ENCODE assay signal across 2 cellular contexts in the genomic region with DNA sequence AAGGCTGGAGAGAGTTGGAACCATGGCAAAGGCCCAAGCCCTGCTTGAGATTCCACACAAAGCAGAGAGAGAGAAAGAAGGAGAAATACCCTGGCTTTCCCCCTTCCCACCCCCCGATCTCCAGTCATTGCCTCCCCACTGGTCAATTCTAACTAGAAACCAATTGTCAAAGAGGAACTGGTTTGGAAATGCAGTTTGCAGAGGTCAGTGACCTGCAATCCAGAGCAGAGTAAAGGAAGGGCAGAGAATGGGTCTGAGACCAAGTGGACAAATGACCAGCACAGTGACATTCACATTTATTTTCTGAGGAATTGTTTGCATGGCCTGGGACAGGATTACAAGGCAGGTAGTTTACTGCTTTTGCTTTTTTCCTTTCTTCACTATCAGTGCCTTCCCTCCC.
TF ChIP-seq lines count a peak whose summit lies in the region.

No MANE protein-coding gene starts in this region.

TF ChIP-seq in HepG2, 621 proteins besides CTCF, POLR2A, EP300 and RAD21 (continues in another document):
- TF ChIP-seq ZIK1 (CRISPR knock-in tag; IDR thresholded peaks at IDR 0.05; ENCODE audit: borderline replicate concordance, low read depth) = no peak
- TF ChIP-seq, protein P1, sequence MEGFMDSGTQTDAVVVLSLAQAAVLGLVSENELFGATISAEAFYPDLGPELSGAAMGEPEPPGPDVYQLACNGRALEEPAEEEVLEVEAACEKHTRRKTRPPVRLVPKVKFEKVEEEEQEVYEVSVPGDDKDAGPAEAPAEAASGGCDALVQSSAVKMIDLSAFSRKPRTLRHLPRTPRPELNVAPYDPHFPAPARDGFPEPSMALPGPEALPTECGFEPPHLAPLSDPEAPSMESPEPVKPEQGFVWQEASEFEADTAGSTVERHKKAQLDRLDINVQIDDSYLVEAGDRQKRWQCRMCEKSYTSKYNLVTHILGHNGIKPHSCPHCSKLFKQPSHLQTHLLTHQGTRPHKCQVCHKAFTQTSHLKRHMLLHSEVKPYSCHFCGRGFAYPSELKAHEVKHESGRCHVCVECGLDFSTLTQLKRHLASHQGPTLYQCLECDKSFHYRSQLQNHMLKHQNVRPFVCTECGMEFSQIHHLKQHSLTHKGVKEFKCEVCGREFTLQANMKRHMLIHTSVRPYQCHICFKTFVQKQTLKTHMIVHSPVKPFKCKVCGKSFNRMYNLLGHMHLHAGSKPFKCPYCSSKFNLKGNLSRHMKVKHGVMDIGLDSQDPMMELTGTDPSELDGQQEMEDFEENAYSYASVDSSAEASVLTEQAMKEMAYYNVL (CRISPR knock-in tag; IDR thresholded peaks at IDR 0.05; ENCODE audit: borderline replicate concordance) = no peak
- no peak for TF ChIP-seq TCF7L2 (IDR thresholded peaks at IDR 0.05; ENCODE audit: low read depth, low read length)
- TF ChIP-seq, protein P2, sequence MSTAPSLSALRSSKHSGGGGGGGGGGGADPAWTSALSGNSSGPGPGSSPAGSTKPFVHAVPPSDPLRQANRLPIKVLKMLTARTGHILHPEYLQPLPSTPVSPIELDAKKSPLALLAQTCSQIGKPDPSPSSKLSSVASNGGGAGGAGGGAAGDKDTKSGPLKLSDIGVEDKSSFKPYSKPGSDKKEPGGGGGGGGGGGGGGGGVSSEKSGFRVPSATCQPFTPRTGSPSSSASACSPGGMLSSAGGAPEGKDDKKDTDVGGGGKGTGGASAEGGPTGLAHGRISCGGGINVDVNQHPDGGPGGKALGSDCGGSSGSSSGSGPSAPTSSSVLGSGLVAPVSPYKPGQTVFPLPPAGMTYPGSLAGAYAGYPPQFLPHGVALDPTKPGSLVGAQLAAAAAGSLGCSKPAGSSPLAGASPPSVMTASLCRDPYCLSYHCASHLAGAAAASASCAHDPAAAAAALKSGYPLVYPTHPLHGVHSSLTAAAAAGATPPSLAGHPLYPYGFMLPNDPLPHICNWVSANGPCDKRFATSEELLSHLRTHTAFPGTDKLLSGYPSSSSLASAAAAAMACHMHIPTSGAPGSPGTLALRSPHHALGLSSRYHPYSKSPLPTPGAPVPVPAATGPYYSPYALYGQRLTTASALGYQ (CRISPR knock-in tag; IDR thresholded peaks at IDR 0.05) = no peak
- no peak for TF ChIP-seq ZNF605 (CRISPR knock-in tag; IDR thresholded peaks at IDR 0.05)
- no peak for TF ChIP-seq ZNF468 (CRISPR knock-in tag; IDR thresholded peaks at IDR 0.05)
- no peak for TF ChIP-seq PHB2 (IDR thresholded peaks at IDR 0.05; ENCODE audit: partially characterized antibody)
- TF ChIP-seq, protein P3, sequence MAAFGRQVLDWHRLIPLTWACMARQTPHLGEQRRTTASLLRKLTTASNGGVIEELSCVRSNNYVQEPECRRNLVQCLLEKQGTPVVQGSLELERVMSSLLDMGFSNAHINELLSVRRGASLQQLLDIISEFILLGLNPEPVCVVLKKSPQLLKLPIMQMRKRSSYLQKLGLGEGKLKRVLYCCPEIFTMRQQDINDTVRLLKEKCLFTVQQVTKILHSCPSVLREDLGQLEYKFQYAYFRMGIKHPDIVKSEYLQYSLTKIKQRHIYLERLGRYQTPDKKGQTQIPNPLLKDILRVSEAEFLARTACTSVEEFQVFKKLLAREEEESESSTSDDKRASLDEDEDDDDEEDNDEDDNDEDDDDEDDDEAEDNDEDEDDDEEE (CRISPR knock-in tag; IDR thresholded peaks at IDR 0.05) = no peak
- no peak for TF ChIP-seq ZSCAN31 (CRISPR knock-in tag; IDR thresholded peaks at IDR 0.05; ENCODE audit: low read depth)
- TF ChIP-seq ZNF674 (CRISPR knock-in tag; IDR thresholded peaks at IDR 0.05; ENCODE audit: low read depth) = no peak
- TF ChIP-seq REL (CRISPR knock-in tag; conservative IDR thresholded peaks at IDR 0.05) = no peak
- TF ChIP-seq DZIP1 (CRISPR knock-in tag; IDR thresholded peaks at IDR 0.05) = no peak
- no peak for TF ChIP-seq ZBTB4 (CRISPR knock-in tag; IDR thresholded peaks at IDR 0.05; ENCODE audit: borderline replicate concordance)
- TF ChIP-seq SMARCE1 (IDR thresholded peaks at IDR 0.05; ENCODE audit: borderline replicate concordance) = no peak

TF ChIP-seq in endothelial cell of umbilical vein, 7 proteins besides CTCF, POLR2A, EP300 and RAD21:
- TF ChIP-seq MAX (IDR thresholded peaks at IDR 0.05; ENCODE audit: insufficient read depth, insufficient read length) (no peak), POLR2AphosphoS5 (IDR thresholded peaks at IDR 0.05; ENCODE audit: insufficient read depth, low read depth, low read length) (no peak), FOS (IDR thresholded peaks at IDR 0.05; ENCODE audit: borderline replicate concordance, insufficient read depth, low read length) (no peak), JUN (IDR thresholded peaks at IDR 0.05; ENCODE audit: borderline replicate concordance, insufficient read depth, insufficient read length, low read depth) (no peak), MYC (IDR thresholded peaks at IDR 0.05; ENCODE audit: low read depth, low read length) (no peak), GATA2 (IDR thresholded peaks at IDR 0.05; ENCODE audit: insufficient read depth, insufficient read length, low read depth, low read length) (no peak), EZH2 (IDR thresholded peaks at IDR 0.05; ENCODE audit: borderline replicate concordance, low read depth, low read length, severe bottlenecking) (no peak)
